35 cellular contexts compared by ENCODE assay signal in genomic region chr9:124628741-124629140, GRCh38.
"Had no signal": no experiment of that assay in that cellular context is flagged by ENCODE, and none has a peak within 500 bp of the region (broad histone marks: within the 10 kb centered on the region; RNA-seq: fewer than 3 reads in every experiment).

No MANE protein-coding gene starts in this region.

- H3K4me3 Mint-ChIP-seq: activated naive CD4-positive, alpha-beta T cell treated with anti-CD3 and anti-CD28 coated beads for 36 hours; activated naive CD4-positive, alpha-beta T cell treated with anti-CD3 and anti-CD28 coated beads, Interleukin-2, amount 10 ng/mL, durations not matched to agents 7 days and 5 days; activated naive CD4-positive, alpha-beta T cell treated with anti-CD3 and anti-CD28 coated beads, Interleukin-2, amount 50 U/mL, for 24 hours; activated naive CD8-positive, alpha-beta T cell; activated naive CD8-positive, alpha-beta T cell treated with anti-CD3 and anti-CD28 coated beads for 36 hours; activated naive CD8-positive, alpha-beta T cell treated with anti-CD3 and anti-CD28 coated beads, Interleukin-2, amount 10 ng/mL, durations not matched to agents 7 days and 5 days; activated naive CD8-positive, alpha-beta T cell treated with anti-CD3 and anti-CD28 coated beads, Interleukin-2, amount 50 U/mL, for 24 hours; activated T-cell treated with anti-CD3 and anti-CD28 coated beads, Interleukin-2, amount 50 U/mL, for 24 hours; activated T-cell treated with anti-CD3 and anti-CD28 coated beads, Interleukin-2, amount 50 U/mL, for 4 hours; activated T-cell treated with anti-CD3 and anti-CD28 coated beads, Interleukin-2, amount 50 U/mL, for 72 hours; activated T-helper 1 cell treated with anti-CD3 and anti-CD28 coated beads, Interleukin-12 subunit alpha, Interleukin-12 subunit beta, Interleukin-2, Interleukin-4 antibody, amounts not matched to agents 30 ng/mL and 10 ng/mL and 1 ng/mL, durations not matched to agents 14 hours and 24 hours and 36 hours; activated T-helper 17 cell treated with anti-CD3 and anti-CD28 coated beads, Interleukin-2, amount 50 U/mL, for 72 hours; brain had no signal

- H3K27me3 Mint-ChIP-seq: activated naive CD4-positive, alpha-beta T cell treated with anti-CD3 and anti-CD28 coated beads, Interleukin-2, amount 10 ng/mL, durations not matched to agents 7 days and 5 days; activated naive CD4-positive, alpha-beta T cell treated with anti-CD3 and anti-CD28 coated beads, Interleukin-2, amount 50 U/mL, for 24 hours; activated naive CD8-positive, alpha-beta T cell treated with anti-CD3 and anti-CD28 coated beads for 36 hours; activated T-helper 17 cell treated with anti-CD3 and anti-CD28 coated beads, Interleukin-2, amount 50 U/mL, for 72 hours had no signal

- H3K4me1 Mint-ChIP-seq: activated naive CD4-positive, alpha-beta T cell treated with anti-CD3 and anti-CD28 coated beads, Interleukin-2, amount 10 ng/mL, durations not matched to agents 7 days and 5 days; activated naive CD4-positive, alpha-beta T cell treated with anti-CD3 and anti-CD28 coated beads, Interleukin-2, amount 50 U/mL, for 24 hours; activated naive CD8-positive, alpha-beta T cell treated with anti-CD3 and anti-CD28 coated beads for 36 hours; activated naive CD8-positive, alpha-beta T cell treated with anti-CD3 and anti-CD28 coated beads, Interleukin-2, amount 10 ng/mL, durations not matched to agents 7 days and 5 days; activated naive CD8-positive, alpha-beta T cell treated with anti-CD3 and anti-CD28 coated beads, Interleukin-2, amount 50 U/mL, for 24 hours; activated T-helper 17 cell treated with anti-CD3 and anti-CD28 coated beads, Interleukin-2, amount 50 U/mL, for 72 hours had no signal

- H3K9me3 Mint-ChIP-seq: activated naive CD4-positive, alpha-beta T cell treated with anti-CD3 and anti-CD28 coated beads for 36 hours; activated naive CD4-positive, alpha-beta T cell treated with anti-CD3 and anti-CD28 coated beads, Interleukin-2, amount 10 ng/mL, durations not matched to agents 7 days and 5 days; activated naive CD4-positive, alpha-beta T cell treated with anti-CD3 and anti-CD28 coated beads, Interleukin-2, amount 50 U/mL, for 24 hours; activated naive CD4-positive, alpha-beta T cell treated with anti-CD3 and anti-CD28 coated beads, Interleukin-2, amount 50 U/mL, for 72 hours; activated naive CD8-positive, alpha-beta T cell treated with anti-CD3 and anti-CD28 coated beads for 36 hours; activated naive CD8-positive, alpha-beta T cell treated with anti-CD3 and anti-CD28 coated beads, Interleukin-2, amount 10 ng/mL, durations not matched to agents 7 days and 5 days; activated naive CD8-positive, alpha-beta T cell treated with anti-CD3 and anti-CD28 coated beads, Interleukin-2, amount 50 U/mL, for 24 hours; activated T-cell treated with anti-CD3 and anti-CD28 coated beads, Interleukin-2, amount 50 U/mL, for 24 hours; activated T-cell treated with anti-CD3 and anti-CD28 coated beads, Interleukin-2, amount 50 U/mL, for 4 hours; activated T-cell treated with anti-CD3 and anti-CD28 coated beads, Interleukin-2, amount 50 U/mL, for 72 hours; activated T-helper 1 cell treated with anti-CD3 and anti-CD28 coated beads, Interleukin-12 subunit alpha, Interleukin-12 subunit beta, Interleukin-2, Interleukin-4 antibody, amounts not matched to agents 30 ng/mL and 10 ng/mL and 1 ng/mL, durations not matched to agents 14 hours and 24 hours and 36 hours; activated T-helper 17 cell treated with anti-CD3 and anti-CD28 coated beads, Interleukin-2, amount 50 U/mL, for 72 hours; activated T-helper 2 cell treated with anti-CD3 and anti-CD28 coated beads, Interferon-gamma antibody, Interleukin-2, Interleukin-4, amounts not matched to agents 10 μg/mL and 5 μg/mL and 100 μg/mL, durations not matched to agents 14 hours and 24 hours and 36 hours; brain had no signal

- H3K36me3 Mint-ChIP-seq: activated naive CD4-positive, alpha-beta T cell treated with anti-CD3 and anti-CD28 coated beads, Interleukin-2, amount 10 ng/mL, durations not matched to agents 7 days and 5 days; activated naive CD4-positive, alpha-beta T cell treated with anti-CD3 and anti-CD28 coated beads, Interleukin-2, amount 50 U/mL, for 24 hours; activated naive CD4-positive, alpha-beta T cell treated with anti-CD3 and anti-CD28 coated beads, Interleukin-2, amount 50 U/mL, for 72 hours; activated naive CD8-positive, alpha-beta T cell; activated naive CD8-positive, alpha-beta T cell treated with anti-CD3 and anti-CD28 coated beads for 36 hours; activated naive CD8-positive, alpha-beta T cell treated with anti-CD3 and anti-CD28 coated beads, Interleukin-2, amount 10 ng/mL, durations not matched to agents 7 days and 5 days; brain had no signal

- ATAC-seq: activated naive CD4-positive, alpha-beta T cell treated with anti-CD3 and anti-CD28 coated beads, Interleukin-2, amount 50 U/mL, for 72 hours; activated naive CD8-positive, alpha-beta T cell treated with anti-CD3 and anti-CD28 coated beads, Interleukin-2, amount 50 U/mL, for 24 hours; activated T-cell treated with anti-CD3 and anti-CD28 coated beads, Interleukin-2, amount 50 U/mL, for 4 hours; activated T-cell treated with anti-CD3 and anti-CD28 coated beads, Interleukin-2, amount 50 U/mL, for 72 hours; activated T-helper 17 cell treated with anti-CD3 and anti-CD28 coated beads, Interleukin-2, amount 50 U/mL, for 72 hours; body of pancreas had no signal

- H3K27ac Mint-ChIP-seq: activated naive CD4-positive, alpha-beta T cell treated with anti-CD3 and anti-CD28 coated beads for 36 hours; activated naive CD4-positive, alpha-beta T cell treated with anti-CD3 and anti-CD28 coated beads, Interleukin-2, amount 10 ng/mL, durations not matched to agents 7 days and 5 days; activated naive CD4-positive, alpha-beta T cell treated with anti-CD3 and anti-CD28 coated beads, Interleukin-2, amount 50 U/mL, for 24 hours; activated naive CD4-positive, alpha-beta T cell treated with anti-CD3 and anti-CD28 coated beads, Interleukin-2, amount 50 U/mL, for 72 hours; activated naive CD8-positive, alpha-beta T cell; activated naive CD8-positive, alpha-beta T cell treated with anti-CD3 and anti-CD28 coated beads for 36 hours; activated naive CD8-positive, alpha-beta T cell treated with anti-CD3 and anti-CD28 coated beads, Interleukin-2, amount 10 ng/mL, durations not matched to agents 7 days and 5 days; activated naive CD8-positive, alpha-beta T cell treated with anti-CD3 and anti-CD28 coated beads, Interleukin-2, amount 50 U/mL, for 24 hours; activated T-cell treated with anti-CD3 and anti-CD28 coated beads, Interleukin-2, amount 50 U/mL, for 24 hours; activated T-cell treated with anti-CD3 and anti-CD28 coated beads, Interleukin-2, amount 50 U/mL, for 72 hours; activated T-helper 1 cell treated with anti-CD3 and anti-CD28 coated beads, Interleukin-12 subunit alpha, Interleukin-12 subunit beta, Interleukin-2, Interleukin-4 antibody, amounts not matched to agents 30 ng/mL and 10 ng/mL and 1 ng/mL, durations not matched to agents 14 hours and 24 hours and 36 hours; activated T-helper 17 cell treated with anti-CD3 and anti-CD28 coated beads, Interleukin-2, amount 50 U/mL, for 72 hours; activated T-helper 2 cell treated with anti-CD3 and anti-CD28 coated beads, Interferon-gamma antibody, Interleukin-2, Interleukin-4, amounts not matched to agents 10 μg/mL and 5 μg/mL and 100 μg/mL, durations not matched to agents 14 hours and 24 hours and 36 hours had no signal

- DNase-seq: activated effector memory CD4-positive, alpha-beta T cell treated with anti-CD3 and anti-CD28 coated beads, Interleukin-2, amount 50 U/mL, for 16 hours; activated effector memory CD4-positive, alpha-beta T cell treated with Interleukin-2 at 50 U/mL for 16 hours; activated gamma-delta T cell; activated gamma-delta T cell treated with Interleukin-2 at 50 U/mL for 16 hours; activated naive CD4-positive, alpha-beta T cell; activated naive CD4-positive, alpha-beta T cell treated with anti-CD3 and anti-CD28 coated beads for 36 hours; activated naive CD4-positive, alpha-beta T cell treated with anti-CD3 and anti-CD28 coated beads, Interleukin-2, amount 10 ng/mL, durations not matched to agents 7 days and 5 days; activated naive CD4-positive, alpha-beta T cell treated with anti-CD3 and anti-CD28 coated beads, Interleukin-2, amount 50 U/mL, for 16 hours; activated naive CD4-positive, alpha-beta T cell treated with Interleukin-2 at 50 U/mL for 16 hours; activated naive CD8-positive, alpha-beta T cell treated with anti-CD3 and anti-CD28 coated beads for 36 hours; activated naive CD8-positive, alpha-beta T cell treated with anti-CD3 and anti-CD28 coated beads, Interleukin-2, amount 10 ng/mL, durations not matched to agents 7 days and 5 days; activated naive CD8-positive, alpha-beta T cell treated with anti-CD3 and anti-CD28 coated beads, Interleukin-2, amount 50 U/mL, for 24 hours; activated T-cell treated with anti-CD3 and anti-CD28 coated beads for 4 hours; activated T-cell treated with anti-CD3 and anti-CD28 coated beads, Interleukin-2, amount 50 U/mL, for 1 hour; activated T-cell treated with anti-CD3 and anti-CD28 coated beads, Interleukin-2, amount 50 U/mL, for 24 hours; activated T-cell treated with anti-CD3 and anti-CD28 coated beads, Interleukin-2, amount 50 U/mL, for 4 hours; activated T-cell treated with anti-CD3 and anti-CD28 coated beads, Interleukin-2, amount 50 U/mL, for 48 hours; activated T-cell treated with anti-CD3 and anti-CD28 coated beads, Interleukin-2, amount 50 U/mL, for 72 hours; adrenal gland; amniotic stem cell; amygdala; anterior cingulate cortex; aorta; body of pancreas; brain microvascular endothelial cell; caudate nucleus; central memory CD4-positive, alpha-beta T cell; cerebellar nuclear complex had no signal
